ENCODE assay signal across 21 cellular contexts in the genomic region with DNA sequence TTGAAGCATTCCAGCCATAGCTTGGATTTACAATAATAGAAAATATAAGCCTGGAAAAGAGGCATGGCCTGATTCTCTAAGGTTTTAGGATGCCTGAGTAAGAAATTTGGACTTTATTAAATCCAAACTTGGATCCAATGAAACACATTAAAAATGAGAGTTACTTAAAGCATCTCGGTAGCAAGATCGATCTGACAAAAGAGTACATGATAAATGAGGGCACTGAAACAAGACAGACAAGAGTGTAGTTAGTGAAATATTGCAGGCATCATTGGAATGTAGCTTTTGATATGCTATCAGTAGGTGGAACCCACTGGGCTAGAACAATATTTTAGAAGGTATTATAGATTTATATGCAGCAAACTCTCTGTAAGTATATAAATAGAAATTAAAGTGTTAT.
"Had no signal": no experiment of that assay in that cellular context is flagged by ENCODE, and none has a peak within 500 bp of the region (broad histone marks: within the 10 kb centered on the region; RNA-seq: fewer than 3 reads in every experiment).

No MANE protein-coding gene starts in this region.

- H3K9me3 ChIP-seq: adrenal gland, gastroesophageal sphincter, upper lobe of left lung had no signal

- H3K27ac ChIP-seq: adrenal gland, gastroesophageal sphincter, spleen, thoracic aorta, upper lobe of left lung, VCaP had no signal

- H3K36me3 ChIP-seq: adrenal gland, gastroesophageal sphincter, spleen, thoracic aorta, upper lobe of left lung had no signal

- ATAC-seq: activated CD4-positive, CD25-positive, alpha-beta regulatory T cell treated with anti-CD3 and anti-CD28 coated beads, Interleukin-2, amount 50 U/mL, for 24 hours; gastroesophageal sphincter; left cardiac atrium; natural killer cell treated with Interleukin-12 subunit alpha and Interleukin-12 subunit beta and Interleukin-15 and Interleukin-18, amount 100 ng/mL, for 72 hours had no signal

- H3K4me1 ChIP-seq: adrenal gland, gastroesophageal sphincter, spleen, upper lobe of left lung had no signal

- H3K4me3 ChIP-seq: adrenal gland, gastroesophageal sphincter, spleen, thoracic aorta, upper lobe of left lung had no signal

- DNase-seq: activated CD4-positive, alpha-beta memory T cell treated with anti-CD3 and anti-CD28 coated beads, Interleukin-2, amount 10 ng/mL, durations not matched to agents 7 days and 5 days; activated CD4-positive, alpha-beta T cell treated with anti-CD3 and anti-CD28 coated beads, Interleukin-2, amount 10 ng/mL, durations not matched to agents 24 days and 14 days; activated effector memory CD4-positive, alpha-beta T cell treated with anti-CD3 and anti-CD28 coated beads, Interleukin-2, amount 50 U/mL, for 16 hours; activated naive CD4-positive, alpha-beta T cell treated with anti-CD3 and anti-CD28 coated beads, Interleukin-2, amount 50 U/mL, for 16 hours; adrenal gland; dermis blood vessel endothelial cell; effector memory CD4-positive, alpha-beta T cell; head of caudate nucleus; hypothalamus; left cardiac atrium; midbrain; retina; spleen; stimulated activated CD4-positive, alpha-beta T cell treated with anti-CD3 and anti-CD28 coated beads, Interleukin-4, amount 100 ng/mL, for 1 hour; stimulated activated naive CD4-positive, alpha-beta T cell; upper lobe of left lung had no signal

- H3K27me3 ChIP-seq: adrenal gland, gastroesophageal sphincter, spleen, upper lobe of left lung had no signal
